ENCODE assay signal across 26 cellular contexts in the genomic region with DNA sequence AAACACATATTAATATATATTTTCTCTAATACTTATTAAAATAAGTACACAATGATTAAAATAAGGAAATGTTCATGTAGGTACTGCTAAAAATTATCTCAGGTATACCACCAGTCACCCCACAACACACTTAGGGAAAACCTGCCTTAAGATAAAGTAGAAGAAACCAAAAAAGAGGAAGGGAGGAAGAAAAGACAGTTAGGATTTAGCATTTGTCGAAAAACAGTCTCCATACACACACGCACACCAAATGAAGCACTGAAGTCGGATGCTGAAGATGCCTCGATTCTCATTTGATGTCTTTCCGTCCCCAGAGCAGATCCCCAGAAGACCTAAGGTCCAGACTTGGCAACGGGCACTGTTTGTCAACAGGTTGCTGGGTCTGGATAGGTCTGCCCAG.
"Had no signal": no experiment of that assay in that cellular context is flagged by ENCODE, and none has a peak within 500 bp of the region (broad histone marks: within the 10 kb centered on the region; RNA-seq: fewer than 3 reads in every experiment).

No MANE protein-coding gene starts in this region.

- H3K27ac ChIP-seq: esophagus squamous epithelium, heart right ventricle, lower lobe of right lung, neural progenitor cell, parathyroid adenoma, right lobe of liver, suprapubic skin, upper lobe of right lung had no signal

- H3K9me3 Mint-ChIP-seq: effector memory CD8-positive, alpha-beta T cell; natural killer cell; neural progenitor cell; stimulated activated naive CD8-positive, alpha-beta T cell treated with anti-CD3 and anti-CD28 coated beads, Interleukin-15, amount 100 ng/mL, for 72 hours had no signal

- H2AFZ ChIP-seq: neural progenitor cell, parathyroid adenoma had no signal

- H3K4me3 Mint-ChIP-seq: effector memory CD8-positive, alpha-beta T cell; natural killer cell; neural progenitor cell; stimulated activated naive CD8-positive, alpha-beta T cell treated with anti-CD3 and anti-CD28 coated beads, Interleukin-15, amount 100 ng/mL, for 72 hours had no signal

- DNase-seq: cortex of kidney; effector memory CD8-positive, alpha-beta T cell; erythroblast; esophagus squamous epithelium; foreskin melanocyte; glutamatergic neuron; heart right ventricle; hippocampal formation; islet precursor cell; left ventricle myocardium superior; lower lobe of right lung; natural killer cell; right lobe of liver; small intestine; stimulated activated CD4-positive, alpha-beta T cell treated with anti-CD3 and anti-CD28 coated beads, Interleukin-15, amount 100 ng/mL, for 24 hours; stimulated activated CD4-positive, alpha-beta T cell treated with anti-CD3 and anti-CD28 coated beads, Interleukin-2, amount 100 ng/mL, for 48 hours; stimulated activated naive CD4-positive, alpha-beta T cell; stimulated activated naive CD8-positive, alpha-beta T cell treated with anti-CD3 and anti-CD28 coated beads, Interleukin-15, amount 100 ng/mL, for 72 hours; transverse colon; upper lobe of right lung; uterus had no signal

- H3K9me3 ChIP-seq: esophagus squamous epithelium, heart right ventricle, lower lobe of right lung, right lobe of liver, suprapubic skin, transverse colon, upper lobe of right lung, uterus had no signal

- H3K27me3 Mint-ChIP-seq: progenitor cell of endocrine pancreas had no signal

- H3K4me2 ChIP-seq: neural progenitor cell had no signal

- H3K4me3 ChIP-seq: esophagus squamous epithelium, heart right ventricle, lower lobe of right lung, neural progenitor cell, right lobe of liver, suprapubic skin, transverse colon, upper lobe of right lung, uterus had no signal

- H3K27ac Mint-ChIP-seq: effector memory CD8-positive, alpha-beta T cell; natural killer cell; neural progenitor cell; progenitor cell of endocrine pancreas; stimulated activated naive CD8-positive, alpha-beta T cell treated with anti-CD3 and anti-CD28 coated beads, Interleukin-15, amount 100 ng/mL, for 72 hours had no signal

- ATAC-seq: effector memory CD8-positive, alpha-beta T cell; heart right ventricle; left ventricle myocardium superior; lower lobe of right lung; natural killer cell; right lobe of liver; stimulated activated naive CD8-positive, alpha-beta T cell treated with anti-CD3 and anti-CD28 coated beads, Interleukin-15, amount 100 ng/mL, for 72 hours; upper lobe of right lung had no signal

- H3K36me3 Mint-ChIP-seq: natural killer cell, neural progenitor cell had no signal

- H3K4me1 ChIP-seq: parathyroid adenoma, right lobe of liver, upper lobe of right lung had no signal

- FAIRE-seq: endometrium, small intestine had no signal

- H3K36me3 ChIP-seq: esophagus squamous epithelium, heart right ventricle, lower lobe of right lung, neural progenitor cell, right lobe of liver, suprapubic skin, transverse colon, upper lobe of right lung, uterus had no signal

- H3K27me3 ChIP-seq: esophagus squamous epithelium, neural progenitor cell, right lobe of liver, suprapubic skin, transverse colon, upper lobe of right lung, uterus had no signal

- H3K9ac ChIP-seq: neural progenitor cell, parathyroid adenoma had no signal

- H3K79me2 ChIP-seq: parathyroid adenoma had no signal
